37 cellular contexts compared by ENCODE assay signal in the genomic region with DNA sequence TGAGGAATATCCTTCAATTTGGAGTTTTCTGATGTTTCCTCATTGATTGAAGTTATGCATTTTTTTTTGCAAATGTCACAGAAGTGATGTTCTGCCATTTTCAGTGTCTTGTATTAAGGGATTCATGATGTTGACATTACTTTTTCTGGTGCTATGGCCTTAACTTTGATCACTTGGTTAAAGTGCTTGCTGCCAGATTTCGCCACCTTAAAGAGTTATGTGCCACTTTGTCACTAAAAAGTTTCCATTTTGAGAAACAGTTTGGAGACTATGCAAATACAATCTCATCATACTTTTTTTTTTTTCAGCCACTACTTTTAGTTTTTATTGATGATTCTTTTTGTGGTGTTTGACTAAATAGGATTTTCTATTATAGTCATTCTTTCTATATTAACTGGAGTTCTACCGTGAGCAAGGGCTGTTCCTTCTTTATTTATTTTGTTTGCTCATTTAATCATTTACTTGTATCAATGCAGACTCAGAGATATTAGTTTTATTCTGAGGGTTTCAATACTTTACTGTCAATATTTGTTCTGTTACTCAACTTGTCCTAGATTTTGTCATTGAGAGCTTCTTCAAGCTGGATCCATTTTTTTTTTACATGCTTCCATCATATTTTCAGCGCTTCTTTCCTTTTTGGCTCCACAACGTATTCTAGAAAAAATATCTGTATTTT. TPM values are rescaled to one million over a fixed set of nuclear protein-coding genes. Genes with fewer than 3 reads are reported as not detected.
"Had no signal": no experiment of that assay in that cellular context is flagged by ENCODE, and none has a peak within 500 bp of the region (broad histone marks: within the 10 kb centered on the region; RNA-seq: fewer than 3 reads in every experiment).

No MANE protein-coding gene starts in this region.

- H3K27ac ChIP-seq: neutrophil, pancreas, prostate gland, right atrium auricular region, skin epidermis, spleen, stomach, thoracic aorta, thyroid gland, tibial nerve, upper lobe of left lung, vagina had no signal

- H3K9me3 ChIP-seq: neutrophil, pancreas, prostate gland, right atrium auricular region, spleen, stomach, thoracic aorta, thyroid gland, tibial nerve, upper lobe of left lung, vagina had no signal

- H3K4me1 Mint-ChIP-seq: nephron progenitor cell, neural crest cell had no signal

- DNase-seq: naive thymus-derived CD8-positive, alpha-beta T cell; nephron progenitor cell; nucleus accumbens; pancreas; retina; spleen; stimulated activated CD4-positive, alpha-beta T cell treated with anti-CD3 and anti-CD28 coated beads, Interleukin-12 subunit alpha, Interleukin-12 subunit beta, amount 100 ng/mL, for 4 hours; stimulated activated CD4-positive, alpha-beta T cell treated with anti-CD3 and anti-CD28 coated beads, Interleukin-1b, Interleukin-23, amount 100 ng/mL, for 48 hours; stimulated activated CD4-positive, alpha-beta T cell treated with anti-CD3 and anti-CD28 coated beads, Interleukin-4, amount 100 ng/mL, for 1 hour; stimulated activated CD4-positive, alpha-beta T cell treated with anti-CD3 and anti-CD28 coated beads, Interleukin-4, amount 100 ng/mL, for 4 hours; stimulated activated CD8-positive, alpha-beta memory T cell treated with anti-CD3 and anti-CD28 coated beads, Interleukin-4, amount 100 ng/mL, for 48 hours; stimulated activated naive B cell treated with anti-CD40 and anti-IgM and Interleukin-4, amounts not matched to agents 10 μg/mL and 1 μg/mL and 100 μg/mL, for 72 hours; stimulated activated naive CD4-positive, alpha-beta T cell treated with Interleukin-2 at 50 U/mL for 16 hours; stomach; thyroid gland; trophoblast cell; upper lobe of left lung had no signal

- H3K4me1 ChIP-seq: prostate gland, right atrium auricular region, spleen, thyroid gland, tibial nerve, upper lobe of left lung, vagina had no signal

- FAIRE-seq: pancreas, urothelium cell line had no signal

- H3K27me3 ChIP-seq: neutrophil, pancreas, right atrium auricular region, spleen, stomach, thyroid gland, tibial nerve, upper lobe of left lung, vagina had no signal

- H3K27me3 Mint-ChIP-seq: naive thymus-derived CD8-positive, alpha-beta T cell; natural killer cell treated with Interleukin-12 subunit alpha and Interleukin-12 subunit beta and Interleukin-15 and Interleukin-18, amount 100 ng/mL, for 72 hours; stimulated activated naive B cell treated with anti-CD40 and anti-IgM and Interleukin-4, amounts not matched to agents 10 μg/mL and 1 μg/mL and 100 μg/mL, for 72 hours; stimulated activated naive CD8-positive, alpha-beta T cell treated with anti-CD3 and anti-CD28 coated beads, Interleukin-15, Interleukin-2, amounts not matched to agents 100 ng/mL and 50 ng/mL, for 24 hours had no signal

- ATAC-seq: naive thymus-derived CD8-positive, alpha-beta T cell; natural killer cell treated with Interleukin-12 subunit alpha and Interleukin-12 subunit beta and Interleukin-15 and Interleukin-18, amount 100 ng/mL, for 72 hours; pancreas; sciatic nerve; stimulated activated naive B cell treated with anti-CD40 and anti-IgM and Interleukin-4, amounts not matched to agents 10 μg/mL and 1 μg/mL and 100 μg/mL, for 72 hours had no signal

- H3K36me3 ChIP-seq: neutrophil, pancreas, prostate gland, right atrium auricular region, spleen, stomach, thoracic aorta, thyroid gland, tibial nerve, upper lobe of left lung, vagina had no signal

- H3K4me3 Mint-ChIP-seq: naive thymus-derived CD8-positive, alpha-beta T cell; natural killer cell treated with Interleukin-12 subunit alpha and Interleukin-12 subunit beta and Interleukin-15 and Interleukin-18, amount 100 ng/mL, for 72 hours; nephron progenitor cell; neural crest cell; stimulated activated naive B cell treated with anti-CD40 and anti-IgM and Interleukin-4, amounts not matched to agents 10 μg/mL and 1 μg/mL and 100 μg/mL, for 72 hours; stimulated activated naive CD8-positive, alpha-beta T cell treated with anti-CD3 and anti-CD28 coated beads, Interleukin-15, Interleukin-2, amounts not matched to agents 100 ng/mL and 50 ng/mL, for 24 hours had no signal

- H3K4me3 ChIP-seq: pancreas, prostate gland, right atrium auricular region, skin epidermis, smooth muscle cell, spleen, stomach, thoracic aorta, thyroid gland, tibial nerve, upper lobe of left lung, vagina had no signal

- H3K9me3 Mint-ChIP-seq: natural killer cell treated with Interleukin-12 subunit alpha and Interleukin-12 subunit beta and Interleukin-15 and Interleukin-18, amount 100 ng/mL, for 72 hours; nephron progenitor cell; neural crest cell; stimulated activated naive B cell treated with anti-CD40 and anti-IgM and Interleukin-4, amounts not matched to agents 10 μg/mL and 1 μg/mL and 100 μg/mL, for 72 hours; stimulated activated naive CD8-positive, alpha-beta T cell treated with anti-CD3 and anti-CD28 coated beads, Interleukin-15, Interleukin-2, amounts not matched to agents 100 ng/mL and 50 ng/mL, for 24 hours had no signal

- H3K36me3 Mint-ChIP-seq: stimulated activated naive B cell treated with anti-CD40 and anti-IgM and Interleukin-4, amounts not matched to agents 10 μg/mL and 1 μg/mL and 100 μg/mL, for 72 hours had no signal

- H3K27ac Mint-ChIP-seq: natural killer cell treated with Interleukin-12 subunit alpha and Interleukin-12 subunit beta and Interleukin-15 and Interleukin-18, amount 100 ng/mL, for 72 hours; nephron progenitor cell; stimulated activated naive B cell treated with anti-CD40 and anti-IgM and Interleukin-4, amounts not matched to agents 10 μg/mL and 1 μg/mL and 100 μg/mL, for 72 hours; stimulated activated naive CD8-positive, alpha-beta T cell treated with anti-CD3 and anti-CD28 coated beads, Interleukin-15, Interleukin-2, amounts not matched to agents 100 ng/mL and 50 ng/mL, for 24 hours had no signal

RNA-seq across cellular contexts. Expression of a gene that starts 3.2 kb away (rescaled TPM):
- total RNA-seq: neural crest cell, omental fat pad, osteocyte, posterior vena cava, prostate gland, pulmonary artery endothelial cell, right atrium auricular region, smooth muscle cell, stomach, subcutaneous adipose tissue, temporal lobe, thyroid gland, tibial nerve, ureter, vagina had no signal

RNA-seq across cellular contexts. Expression of a gene that starts 26.1 kb away (rescaled TPM):
- total RNA-seq: neural crest cell, osteocyte had no signal

RNA-seq across cellular contexts. Expression of a gene that starts 46.7 kb away (rescaled TPM):
- total RNA-seq: neural crest cell had no signal
